In genomic region chr1:159005161-159005560, GRCh38 we compare ENCODE assay signal across 11 cellular contexts. TPM values are rescaled to one million over a fixed set of nuclear protein-coding genes. Genes with fewer than 3 reads are reported as not detected.
DNase-seq lines count a peak whose midpoint lies in the region; ATAC-seq and TF ChIP-seq lines count a peak whose summit lies in the region.
"Had no signal": no experiment of that assay in that cellular context is flagged by ENCODE, and none has a peak within 500 bp of the region (broad histone marks: within the 10 kb centered on the region; RNA-seq: fewer than 3 reads in every experiment).

No MANE protein-coding gene starts in this region.

- peak overlapping the region; percentile 68; the same call in 2 of the 3 replicates for H3K4me3 Mint-ChIP-seq in GM23338
- H3K4me3 Mint-ChIP-seq: activated naive CD4-positive, alpha-beta T cell treated with anti-CD3 and anti-CD28 coated beads for 36 hours had no signal

- H3K9ac ChIP-seq in iPS-18a (ENCODE audit: low read length), result no peak overlapping the region
- no peak overlapping the region for H3K9ac ChIP-seq in skeletal muscle tissue (ENCODE audit: low read depth in 1 of 3, low read length in 3 of 3)
- H3K9ac ChIP-seq: KMS-11 had no signal

- H3K27ac ChIP-seq in GM23338 (ENCODE audit: low read depth), result no peak overlapping the region
- H3K27ac ChIP-seq in SJCRH30, result peak overlapping the region; percentile 42; the same call in 1 of the 2 replicates
- H3K27ac ChIP-seq in iPS-18a (ENCODE audit: low read length), result no peak overlapping the region
- H3K27ac ChIP-seq in skeletal muscle tissue (ENCODE audit: low read depth, low read length), result peak overlapping the region; percentile 78
- H3K27ac ChIP-seq: KMS-11 had no signal

- H4K20me1 ChIP-seq in GM23338 (replicated peaks; ENCODE audit: insufficient read depth), result no peaks in the 10 kb centered on the region; the same call in 1 of the 2 replicates

- H3K27me3 Mint-ChIP-seq in GM23338 (ENCODE audit: insufficient read depth, low read depth, poor library complexity), result peaks cover 28% of the 10 kb centered on the region

- DNase-seq in GM23338 (ENCODE audit: low spot score), result no peak
- no peak for DNase-seq in SJCRH30
- DNase-seq in CD1c-positive myeloid dendritic cell (ENCODE audit: extremely low spot score), result no peak
- no peak for DNase-seq in iPS-NIHi7 (ENCODE audit: extremely low spot score)
- DNase-seq: activated naive CD4-positive, alpha-beta T cell treated with anti-CD3 and anti-CD28 coated beads for 36 hours; NCI-H2171 treated with DMSO at 0.1 percent for 48 hours; stimulated activated CD8-positive, alpha-beta memory T cell treated with anti-CD3 and anti-CD28 coated beads, Interleukin-4, amount 100 ng/mL, for 48 hours had no signal

- H3K36me3 Mint-ChIP-seq in GM23338 (ENCODE audit: low read depth), result no peaks in the 10 kb centered on the region

- TF ChIP-seq CTCF in GM23338 (conservative IDR thresholded peaks at IDR 0.05; ENCODE audit: low read depth in 2 of 2), result no peak

- no peaks in the 10 kb centered on the region for H3K79me2 ChIP-seq in GM23338 (replicated peaks; ENCODE audit: insufficient read depth)

- H3K4me3 ChIP-seq in GM23338, result peak overlapping the region; percentile 47
- no peak overlapping the region for H3K4me3 ChIP-seq in SJCRH30
- peak overlapping the region; percentile 58 for H3K4me3 ChIP-seq in iPS-18a (ENCODE audit: low read length)
- peak overlapping the region in 1 of 3 donors; percentile 25 for H3K4me3 ChIP-seq in skeletal muscle tissue (ENCODE audit: low read length in 3 of 3)

- peak overlapping the region; percentile 0; the same call in 1 of the 2 replicates for H2AFZ ChIP-seq in GM23338

- no peak overlapping the region for H3K27ac Mint-ChIP-seq in GM23338

- H3K27me3 ChIP-seq in GM23338 (ENCODE audit: insufficient read depth), result peaks cover 56% of the 10 kb centered on the region
- H3K27me3 ChIP-seq in SJCRH30, result no peaks in the 10 kb centered on the region
- H3K27me3 ChIP-seq in iPS-18a (ENCODE audit: control insufficient read depth, insufficient read depth, low read length), result peaks cover 30% of the 10 kb centered on the region
- no peaks in the 10 kb centered on the region for H3K27me3 ChIP-seq in skeletal muscle tissue (ENCODE audit: control insufficient read depth in 3 of 3, insufficient read depth in 3 of 3, low read length in 3 of 3)

- 0 out of 2 replicates have a peak, but pooled peaks cover 3% of the 10 kb centered on the region for H3F3A ChIP-seq in GM23338 (replicated peaks; ENCODE audit: low read depth)

- H3K36me3 ChIP-seq in GM23338 (ENCODE audit: insufficient read depth) (no peaks in the 10 kb centered on the region), SJCRH30 (no peaks in the 10 kb centered on the region), iPS-18a (ENCODE audit: control insufficient read depth, low read depth, low read length) (no peaks in the 10 kb centered on the region), skeletal muscle tissue (ENCODE audit: control insufficient read depth in 3 of 3, insufficient read depth in 3 of 3, low read length in 3 of 3) (no peaks in the 10 kb centered on the region)

- H3K9me2 ChIP-seq in GM23338 (ENCODE audit: insufficient read depth), result no peaks in the 10 kb centered on the region

- H3K4me1 Mint-ChIP-seq in GM23338, result peaks cover 46% of the 10 kb centered on the region

- ATAC-seq in GM23338, result no peak
- no peak for ATAC-seq in GM19395 (IDR thresholded peaks at IDR 0.05; ENCODE audit: unreplicated experiment)

- H3K4me1 ChIP-seq in GM23338 (ENCODE audit: insufficient read depth), result peaks cover 39% of the 10 kb centered on the region
- peaks cover 31% of the 10 kb centered on the region for H3K4me1 ChIP-seq in SJCRH30
- peaks cover 36% of the 10 kb centered on the region for H3K4me1 ChIP-seq in iPS-18a (ENCODE audit: control insufficient read depth, low read depth, low read length)
- peaks cover 5 to 12% (median 10%) of the 10 kb centered on the region in 3 donors for H3K4me1 ChIP-seq in skeletal muscle tissue (ENCODE audit: control insufficient read depth in 3 of 3, insufficient read depth in 3 of 3, low read length in 3 of 3)

- peak overlapping the region; percentile 75 for H3K4me2 ChIP-seq in GM23338
- H3K4me2 ChIP-seq: KMS-11 had no signal

- H3K9me3 Mint-ChIP-seq in GM23338, result no peaks in the 10 kb centered on the region

- H3K9me3 ChIP-seq in SJCRH30 (replicated peaks) (no peaks in the 10 kb centered on the region), iPS-18a (ENCODE audit: control insufficient read depth, low read depth, low read length) (no peaks in the 10 kb centered on the region), skeletal muscle tissue (ENCODE audit: control insufficient read depth in 3 of 3, low read length in 3 of 3) (no peaks in the 10 kb centered on the region)

TF ChIP-seq in GM23338, 12 proteins besides CTCF, POLR2A, EP300 and RAD21 (continues in another document):
- no peak for TF ChIP-seq ZNF462 (CRISPR knock-in tag; IDR thresholded peaks at IDR 0.05)

RNA-seq across cellular contexts. Expression of gene IFI16, which starts 4.5 kb away (rescaled TPM):
- 0.31 TPM in 1 of 2 replicates, not detected in the other for total RNA-seq in GM23338 (2014; rRNA removed; shearing (Covaris generic))
- polyA plus RNA-seq in GM23338 (2016; fragmentation: Nextera tagmentation; extraction: Ambion mirVana), result 1.3 and 2.1 TPM in 2 replicates
- 55.5 and 63.8 TPM in 2 replicates for total RNA-seq in SJCRH30 (2014; rRNA removed; shearing (Covaris generic))
- 16.2 TPM for total RNA-seq in skeletal muscle tissue

Comparison
In these comparisons a context has a peak if more than half of its experiments do, and no peak if none do; other contexts are left out.
1. H3K27ac ChIP-seq: peak in SJCRH30 (single experiment) and skeletal muscle tissue (single experiment); none in GM23338 (single experiment) and iPS-18a (single experiment).
2. RNA of gene IFI16, which starts 4.5 kb away (total RNA-seq): 55.5 to 63.8 TPM in SJCRH30 and 16.2 TPM in skeletal muscle tissue (single experiment); 0.31 TPM in GM23338; every median in the first group is over 10 times any median in the second.